Comparison of ENCODE assay signal across 9 cellular contexts in the genomic region with DNA sequence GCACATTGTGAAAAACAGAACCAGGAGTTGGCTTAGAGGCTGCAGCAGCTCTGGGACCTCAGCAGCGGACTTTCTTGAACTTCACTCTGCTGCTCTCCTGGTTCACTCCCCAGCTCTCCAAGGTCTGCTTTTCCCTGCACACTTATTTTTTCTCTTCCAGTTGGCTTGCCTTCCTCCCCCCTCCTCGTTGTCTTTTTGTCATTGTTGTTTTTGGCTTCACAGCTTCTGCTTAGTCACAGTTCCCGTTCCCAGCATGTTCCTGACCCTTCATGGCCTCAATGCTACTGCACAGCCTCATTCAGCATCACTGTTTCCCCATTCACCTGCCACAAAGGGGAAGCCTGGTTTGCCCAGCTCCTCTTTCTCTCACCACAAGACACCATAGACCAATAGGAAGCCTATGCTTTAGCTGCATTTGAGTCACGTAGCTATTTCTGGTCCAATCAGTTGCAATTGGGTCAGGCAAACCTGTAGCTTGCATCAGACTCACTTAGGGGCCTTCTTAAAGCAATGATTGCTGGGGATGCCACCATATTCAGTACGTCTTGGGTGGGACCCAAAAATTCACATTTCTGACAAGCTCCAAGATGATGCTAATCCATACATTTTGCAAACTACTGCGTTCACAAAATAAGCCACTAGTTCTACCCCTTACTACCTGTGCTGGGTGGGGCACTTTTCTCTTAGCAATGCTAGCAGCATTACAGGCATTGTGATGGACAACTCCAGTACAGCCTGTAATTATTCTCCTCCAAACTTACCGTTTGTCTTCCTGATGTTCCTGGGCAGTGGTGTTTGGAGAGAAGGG. TPM values are rescaled to one million over a fixed set of nuclear protein-coding genes. Genes with fewer than 3 reads are reported as not detected.
DNase-seq lines count a peak whose midpoint lies in the region; ATAC-seq and TF ChIP-seq lines count a peak whose summit lies in the region.
"Had no signal": no experiment of that assay in that cellular context is flagged by ENCODE, and none has a peak within 500 bp of the region (broad histone marks: within the 10 kb centered on the region; RNA-seq: fewer than 3 reads in every experiment).

No MANE protein-coding gene starts in this region.

- H3K36me3 ChIP-seq in vagina = no peaks in the 10 kb centered on the region

- no peaks in the 10 kb centered on the region for H3K9me3 ChIP-seq in vagina

- ATAC-seq in GM18873 (IDR thresholded peaks at IDR 0.05; ENCODE audit: low FRiP score, unreplicated experiment) (peak; percentile 61), HG02852 (IDR thresholded peaks at IDR 0.05; ENCODE audit: unreplicated experiment) (peak; percentile 60), esophagus mucosa (peak; percentile 76)

- no peaks in the 10 kb centered on the region for H3K9me3 Mint-ChIP-seq in activated CD4-positive, alpha-beta T cell treated with anti-CD3 and anti-CD28 coated beads, Interleukin-2, amount 10 ng/mL, durations not matched to agents 7 days and 5 days
- H3K9me3 Mint-ChIP-seq: nephron had no signal

- H3K4me3 Mint-ChIP-seq in activated CD4-positive, alpha-beta T cell treated with anti-CD3 and anti-CD28 coated beads, Interleukin-2, amount 10 ng/mL, durations not matched to agents 7 days and 5 days = no peak overlapping the region
- H3K4me3 Mint-ChIP-seq: nephron had no signal

- intact Hi-C loops in vagina (cut with DNase I) = no loop called here

- no peak for TF ChIP-seq POLR2A in vagina (IDR thresholded peaks at IDR 0.05)

- POLR2A ChIA-PET in RWPE1 (lab: Yijun Ruan, JAX; ENCODE audit: low non-redundant PET) = no interaction called here
- POLR2A ChIA-PET in activated CD4-positive, alpha-beta T cell treated with anti-CD3 and anti-CD28 coated beads, Interleukin-2, amount 10 ng/mL, durations not matched to agents 7 days and 5 days (lab: Charles Lee) = interaction anchor here (0.6 kb wide), 1 partner anchor 63 kb away, joined by 3 read pairs; no protein-coding TSS in a partner anchor

- no peaks in the 10 kb centered on the region for H3K4me1 ChIP-seq in vagina

- no peaks in the 10 kb centered on the region for H3K36me3 Mint-ChIP-seq in activated CD4-positive, alpha-beta T cell treated with anti-CD3 and anti-CD28 coated beads, Interleukin-2, amount 10 ng/mL, durations not matched to agents 7 days and 5 days (ENCODE audit: low read depth)

- H3K27me3 ChIP-seq in vagina = no peaks in the 10 kb centered on the region

- no peak overlapping the region for H3K27ac ChIP-seq in RWPE1
- H3K27ac ChIP-seq in vagina = no peak overlapping the region

- TF ChIP-seq CTCF in RWPE1 (conservative IDR thresholded peaks at IDR 0.05; ENCODE audit: low read depth) (no peak), vagina (IDR thresholded peaks at IDR 0.05) (no peak)

- peak; percentile 17 for DNase-seq in RPMI8226
- DNase-seq in renal cortical epithelial cell (ENCODE audit: low read depth) = peak; percentile 90
- DNase-seq in RWPE1 (ENCODE audit: low spot score) = no peak
- no peak for DNase-seq in vagina (ENCODE audit: extremely low spot score in 2 of 2)
- DNase-seq in activated CD4-positive, alpha-beta T cell treated with anti-CD3 and anti-CD28 coated beads, Interleukin-2, amount 10 ng/mL, durations not matched to agents 7 days and 5 days = no peak

- CTCF ChIA-PET in RWPE1 (lab: Yijun Ruan, JAX) = no interaction called here
- CTCF ChIA-PET in activated CD4-positive, alpha-beta T cell treated with anti-CD3 and anti-CD28 coated beads, Interleukin-2, amount 10 ng/mL, durations not matched to agents 7 days and 5 days (lab: Charles Lee) = interaction anchor here (1.9 to 2.0 kb wide), 2 partner anchors 12 to 18 kb away, joined by 6 to 11 read pairs; a partner anchor contains a TSS

- no peak overlapping the region for H3K4me3 ChIP-seq in vagina

- H3K27me3 Mint-ChIP-seq in activated CD4-positive, alpha-beta T cell treated with anti-CD3 and anti-CD28 coated beads, Interleukin-2, amount 10 ng/mL, durations not matched to agents 7 days and 5 days = peaks cover 17% of the 10 kb centered on the region

- H3K27ac Mint-ChIP-seq in activated CD4-positive, alpha-beta T cell treated with anti-CD3 and anti-CD28 coated beads, Interleukin-2, amount 10 ng/mL, durations not matched to agents 7 days and 5 days = no peak overlapping the region

- H3K4me1 Mint-ChIP-seq in activated CD4-positive, alpha-beta T cell treated with anti-CD3 and anti-CD28 coated beads, Interleukin-2, amount 10 ng/mL, durations not matched to agents 7 days and 5 days = peaks cover 11% of the 10 kb centered on the region
- H3K4me1 Mint-ChIP-seq: nephron had no signal

RNA-seq across cellular contexts. Expression of a gene that starts 7.8 kb away (rescaled TPM):
- 26.4 TPM for total RNA-seq in esophagus mucosa
- 94.0 and 121 TPM in 2 replicates for total RNA-seq in renal cortical epithelial cell
- 65.6 TPM for total RNA-seq in vagina
- 1 to 10 TPM; 6.2 to 9.0 TPM for total RNA-seq in activated CD4-positive, alpha-beta T cell treated with anti-CD3 and anti-CD28 coated beads, Interleukin-2, amount 10 ng/mL, durations not matched to agents 7 days and 5 days

RNA-seq across cellular contexts. Expression of a gene that starts 18.3 kb away (rescaled TPM):
- 12.7 TPM for total RNA-seq in esophagus mucosa
- total RNA-seq in renal cortical epithelial cell = 7.8 and 30.0 TPM in 2 replicates
- total RNA-seq in vagina = 108 TPM
- total RNA-seq in activated CD4-positive, alpha-beta T cell treated with anti-CD3 and anti-CD28 coated beads, Interleukin-2, amount 10 ng/mL, durations not matched to agents 7 days and 5 days = 10 to 100 TPM; 42.3 to 44.7 TPM

Comparison
In these comparisons a context has a peak if more than half of its experiments do, and no peak if none do; other contexts are left out.
1. DNase-seq: peak in RPMI8226 (single experiment) and renal cortical epithelial cell (single experiment); none in RWPE1 (single experiment), vagina (0 of 2) and activated CD4-positive, alpha-beta T cell treated with anti-CD3 and anti-CD28 coated beads, Interleukin-2, amount 10 ng/mL, durations not matched to agents 7 days and 5 days (single experiment).
2. Peak in every context shown above with its lines, with median percentiles within 50 percentile points of each other: ATAC-seq.